ENCODE assay signal across 1 cellular context in the genomic region with DNA sequence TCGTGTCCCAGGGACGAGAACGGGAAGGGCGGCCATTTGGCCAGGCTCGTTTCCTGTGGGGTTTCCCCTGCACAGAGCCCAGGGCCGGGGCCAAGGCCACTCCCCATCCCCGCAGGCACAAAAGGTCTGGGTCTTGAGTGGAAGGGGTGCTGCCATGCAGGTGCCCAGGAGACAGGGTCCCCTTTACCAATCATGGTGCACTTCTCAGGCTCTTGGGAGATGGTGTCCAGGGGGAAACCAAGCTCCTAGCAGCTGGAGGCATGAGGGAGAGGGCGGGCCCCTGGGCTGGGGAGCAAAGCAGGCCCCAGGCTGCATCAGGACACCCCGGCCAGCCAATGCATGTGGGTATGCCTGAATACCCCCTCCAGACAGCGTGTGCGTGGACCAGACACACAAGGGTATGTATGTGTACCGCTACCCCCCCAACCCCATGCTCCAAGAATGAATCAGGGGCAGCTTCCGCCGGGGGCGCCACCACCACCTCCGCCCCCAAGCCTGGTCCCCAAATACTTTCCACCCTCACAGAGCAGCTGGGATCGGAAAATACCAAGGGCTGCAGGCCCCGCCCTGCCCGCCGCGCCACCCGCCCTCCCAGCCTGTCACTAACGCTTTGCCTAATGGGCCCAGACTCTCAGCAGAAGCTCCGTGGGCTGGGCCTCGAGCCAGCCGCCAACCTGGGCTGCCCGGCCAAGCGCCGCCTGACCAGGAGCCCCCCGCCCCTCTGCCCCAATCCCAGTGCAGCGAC.
TF ChIP-seq lines count a peak whose summit lies in the region.

No MANE protein-coding gene starts in this region.

TF ChIP-seq in K562, 482 proteins besides CTCF, POLR2A, EP300 and RAD21 (continued from another document and continues in another):
- TF ChIP-seq, protein P1, sequence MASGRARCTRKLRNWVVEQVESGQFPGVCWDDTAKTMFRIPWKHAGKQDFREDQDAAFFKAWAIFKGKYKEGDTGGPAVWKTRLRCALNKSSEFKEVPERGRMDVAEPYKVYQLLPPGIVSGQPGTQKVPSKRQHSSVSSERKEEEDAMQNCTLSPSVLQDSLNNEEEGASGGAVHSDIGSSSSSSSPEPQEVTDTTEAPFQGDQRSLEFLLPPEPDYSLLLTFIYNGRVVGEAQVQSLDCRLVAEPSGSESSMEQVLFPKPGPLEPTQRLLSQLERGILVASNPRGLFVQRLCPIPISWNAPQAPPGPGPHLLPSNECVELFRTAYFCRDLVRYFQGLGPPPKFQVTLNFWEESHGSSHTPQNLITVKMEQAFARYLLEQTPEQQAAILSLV (tag; IDR thresholded peaks at IDR 0.05), result no peak
- 0 out of 2 replicates have a peak, but pooled peaks have one; percentile 54 for TF ChIP-seq KLF6 (CRISPR knock-in tag; IDR thresholded peaks at IDR 0.05; ENCODE audit: borderline replicate concordance)
- TF ChIP-seq, protein P2, sequence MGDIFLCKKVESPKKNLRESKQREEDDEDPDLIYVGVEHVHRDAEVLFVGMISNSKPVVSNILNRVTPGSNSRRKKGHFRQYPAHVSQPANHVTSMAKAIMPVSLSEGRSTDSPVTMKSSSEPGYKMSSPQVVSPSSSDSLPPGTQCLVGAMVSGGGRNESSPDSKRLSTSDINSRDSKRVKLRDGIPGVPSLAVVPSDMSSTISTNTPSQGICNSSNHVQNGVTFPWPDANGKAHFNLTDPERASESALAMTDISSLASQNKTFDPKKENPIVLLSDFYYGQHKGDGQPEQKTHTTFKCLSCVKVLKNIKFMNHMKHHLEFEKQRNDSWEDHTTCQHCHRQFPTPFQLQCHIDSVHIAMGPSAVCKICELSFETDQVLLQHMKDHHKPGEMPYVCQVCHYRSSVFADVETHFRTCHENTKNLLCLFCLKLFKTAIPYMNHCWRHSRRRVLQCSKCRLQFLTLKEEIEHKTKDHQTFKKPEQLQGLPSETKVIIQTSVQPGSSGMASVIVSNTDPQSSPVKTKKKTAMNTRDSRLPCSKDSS (IDR thresholded peaks at IDR 0.05; ENCODE audit: low read depth, partially characterized antibody), result no peak
- TF ChIP-seq, protein P3, sequence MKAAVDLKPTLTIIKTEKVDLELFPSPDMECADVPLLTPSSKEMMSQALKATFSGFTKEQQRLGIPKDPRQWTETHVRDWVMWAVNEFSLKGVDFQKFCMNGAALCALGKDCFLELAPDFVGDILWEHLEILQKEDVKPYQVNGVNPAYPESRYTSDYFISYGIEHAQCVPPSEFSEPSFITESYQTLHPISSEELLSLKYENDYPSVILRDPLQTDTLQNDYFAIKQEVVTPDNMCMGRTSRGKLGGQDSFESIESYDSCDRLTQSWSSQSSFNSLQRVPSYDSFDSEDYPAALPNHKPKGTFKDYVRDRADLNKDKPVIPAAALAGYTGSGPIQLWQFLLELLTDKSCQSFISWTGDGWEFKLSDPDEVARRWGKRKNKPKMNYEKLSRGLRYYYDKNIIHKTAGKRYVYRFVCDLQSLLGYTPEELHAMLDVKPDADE (conservative IDR thresholded peaks at IDR 0.05; ENCODE audit: control insufficient read depth, low read depth, low read length), result no peak
- TF ChIP-seq, protein P4, sequence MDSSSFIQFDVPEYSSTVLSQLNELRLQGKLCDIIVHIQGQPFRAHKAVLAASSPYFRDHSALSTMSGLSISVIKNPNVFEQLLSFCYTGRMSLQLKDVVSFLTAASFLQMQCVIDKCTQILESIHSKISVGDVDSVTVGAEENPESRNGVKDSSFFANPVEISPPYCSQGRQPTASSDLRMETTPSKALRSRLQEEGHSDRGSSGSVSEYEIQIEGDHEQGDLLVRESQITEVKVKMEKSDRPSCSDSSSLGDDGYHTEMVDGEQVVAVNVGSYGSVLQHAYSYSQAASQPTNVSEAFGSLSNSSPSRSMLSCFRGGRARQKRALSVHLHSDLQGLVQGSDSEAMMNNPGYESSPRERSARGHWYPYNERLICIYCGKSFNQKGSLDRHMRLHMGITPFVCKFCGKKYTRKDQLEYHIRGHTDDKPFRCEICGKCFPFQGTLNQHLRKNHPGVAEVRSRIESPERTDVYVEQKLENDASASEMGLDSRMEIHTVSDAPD (CRISPR knock-in tag; IDR thresholded peaks at IDR 0.05), result no peak
- peak; percentile 95 for TF ChIP-seq NFRKB (IDR thresholded peaks at IDR 0.05; ENCODE audit: low read depth)
- TF ChIP-seq, protein P5, sequence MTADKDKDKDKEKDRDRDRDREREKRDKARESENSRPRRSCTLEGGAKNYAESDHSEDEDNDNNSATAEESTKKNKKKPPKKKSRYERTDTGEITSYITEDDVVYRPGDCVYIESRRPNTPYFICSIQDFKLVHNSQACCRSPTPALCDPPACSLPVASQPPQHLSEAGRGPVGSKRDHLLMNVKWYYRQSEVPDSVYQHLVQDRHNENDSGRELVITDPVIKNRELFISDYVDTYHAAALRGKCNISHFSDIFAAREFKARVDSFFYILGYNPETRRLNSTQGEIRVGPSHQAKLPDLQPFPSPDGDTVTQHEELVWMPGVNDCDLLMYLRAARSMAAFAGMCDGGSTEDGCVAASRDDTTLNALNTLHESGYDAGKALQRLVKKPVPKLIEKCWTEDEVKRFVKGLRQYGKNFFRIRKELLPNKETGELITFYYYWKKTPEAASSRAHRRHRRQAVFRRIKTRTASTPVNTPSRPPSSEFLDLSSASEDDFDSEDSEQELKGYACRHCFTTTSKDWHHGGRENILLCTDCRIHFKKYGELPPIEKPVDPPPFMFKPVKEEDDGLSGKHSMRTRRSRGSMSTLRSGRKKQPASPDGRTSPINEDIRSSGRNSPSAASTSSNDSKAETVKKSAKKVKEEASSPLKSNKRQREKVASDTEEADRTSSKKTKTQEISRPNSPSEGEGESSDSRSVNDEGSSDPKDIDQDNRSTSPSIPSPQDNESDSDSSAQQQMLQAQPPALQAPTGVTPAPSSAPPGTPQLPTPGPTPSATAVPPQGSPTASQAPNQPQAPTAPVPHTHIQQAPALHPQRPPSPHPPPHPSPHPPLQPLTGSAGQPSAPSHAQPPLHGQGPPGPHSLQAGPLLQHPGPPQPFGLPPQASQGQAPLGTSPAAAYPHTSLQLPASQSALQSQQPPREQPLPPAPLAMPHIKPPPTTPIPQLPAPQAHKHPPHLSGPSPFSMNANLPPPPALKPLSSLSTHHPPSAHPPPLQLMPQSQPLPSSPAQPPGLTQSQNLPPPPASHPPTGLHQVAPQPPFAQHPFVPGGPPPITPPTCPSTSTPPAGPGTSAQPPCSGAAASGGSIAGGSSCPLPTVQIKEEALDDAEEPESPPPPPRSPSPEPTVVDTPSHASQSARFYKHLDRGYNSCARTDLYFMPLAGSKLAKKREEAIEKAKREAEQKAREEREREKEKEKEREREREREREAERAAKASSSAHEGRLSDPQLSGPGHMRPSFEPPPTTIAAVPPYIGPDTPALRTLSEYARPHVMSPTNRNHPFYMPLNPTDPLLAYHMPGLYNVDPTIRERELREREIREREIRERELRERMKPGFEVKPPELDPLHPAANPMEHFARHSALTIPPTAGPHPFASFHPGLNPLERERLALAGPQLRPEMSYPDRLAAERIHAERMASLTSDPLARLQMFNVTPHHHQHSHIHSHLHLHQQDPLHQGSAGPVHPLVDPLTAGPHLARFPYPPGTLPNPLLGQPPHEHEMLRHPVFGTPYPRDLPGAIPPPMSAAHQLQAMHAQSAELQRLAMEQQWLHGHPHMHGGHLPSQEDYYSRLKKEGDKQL (CRISPR knock-in tag; IDR thresholded peaks at IDR 0.05; ENCODE audit: borderline replicate concordance), result no peak
- TF ChIP-seq, protein P6, sequence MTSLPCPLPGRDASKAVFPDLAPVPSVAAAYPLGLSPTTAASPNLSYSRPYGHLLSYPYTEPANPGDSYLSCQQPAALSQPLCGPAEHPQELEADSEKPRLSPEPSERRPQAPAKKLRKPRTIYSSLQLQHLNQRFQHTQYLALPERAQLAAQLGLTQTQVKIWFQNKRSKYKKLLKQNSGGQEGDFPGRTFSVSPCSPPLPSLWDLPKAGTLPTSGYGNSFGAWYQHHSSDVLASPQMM (CRISPR knock-in tag; IDR thresholded peaks at IDR 0.05), result no peak
- TF ChIP-seq, protein P7, sequence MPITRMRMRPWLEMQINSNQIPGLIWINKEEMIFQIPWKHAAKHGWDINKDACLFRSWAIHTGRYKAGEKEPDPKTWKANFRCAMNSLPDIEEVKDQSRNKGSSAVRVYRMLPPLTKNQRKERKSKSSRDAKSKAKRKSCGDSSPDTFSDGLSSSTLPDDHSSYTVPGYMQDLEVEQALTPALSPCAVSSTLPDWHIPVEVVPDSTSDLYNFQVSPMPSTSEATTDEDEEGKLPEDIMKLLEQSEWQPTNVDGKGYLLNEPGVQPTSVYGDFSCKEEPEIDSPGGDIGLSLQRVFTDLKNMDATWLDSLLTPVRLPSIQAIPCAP (CRISPR knock-in tag; IDR thresholded peaks at IDR 0.05; ENCODE audit: borderline replicate concordance), result no peak
- TF ChIP-seq TEAD1 (CRISPR knock-in tag; IDR thresholded peaks at IDR 0.05), result no peak
- TF ChIP-seq SRSF3 (IDR thresholded peaks at IDR 0.05; ENCODE audit: insufficient read depth, low read length), result no peak
- peak; percentile 62 for TF ChIP-seq TAF9B (IDR thresholded peaks at IDR 0.05; ENCODE audit: partially characterized antibody)
- TF ChIP-seq MAFF (IDR thresholded peaks at IDR 0.05; ENCODE audit: low read length), result no peak
- TF ChIP-seq, protein P8, sequence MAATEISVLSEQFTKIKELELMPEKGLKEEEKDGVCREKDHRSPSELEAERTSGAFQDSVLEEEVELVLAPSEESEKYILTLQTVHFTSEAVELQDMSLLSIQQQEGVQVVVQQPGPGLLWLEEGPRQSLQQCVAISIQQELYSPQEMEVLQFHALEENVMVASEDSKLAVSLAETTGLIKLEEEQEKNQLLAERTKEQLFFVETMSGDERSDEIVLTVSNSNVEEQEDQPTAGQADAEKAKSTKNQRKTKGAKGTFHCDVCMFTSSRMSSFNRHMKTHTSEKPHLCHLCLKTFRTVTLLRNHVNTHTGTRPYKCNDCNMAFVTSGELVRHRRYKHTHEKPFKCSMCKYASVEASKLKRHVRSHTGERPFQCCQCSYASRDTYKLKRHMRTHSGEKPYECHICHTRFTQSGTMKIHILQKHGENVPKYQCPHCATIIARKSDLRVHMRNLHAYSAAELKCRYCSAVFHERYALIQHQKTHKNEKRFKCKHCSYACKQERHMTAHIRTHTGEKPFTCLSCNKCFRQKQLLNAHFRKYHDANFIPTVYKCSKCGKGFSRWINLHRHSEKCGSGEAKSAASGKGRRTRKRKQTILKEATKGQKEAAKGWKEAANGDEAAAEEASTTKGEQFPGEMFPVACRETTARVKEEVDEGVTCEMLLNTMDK (IDR thresholded peaks at IDR 0.05; ENCODE audit: borderline replicate concordance, insufficient read depth, low read depth, low read length, poor library complexity, severe bottlenecking), result no peak
- peak in 1 of 2 experiments; percentile 20; a peak in 1 of 4 replicates for TF ChIP-seq TRIM24 (IDR thresholded peaks at IDR 0.05)
- no peak for TF ChIP-seq ERF (CRISPR knock-in tag; IDR thresholded peaks at IDR 0.05)
- TF ChIP-seq, protein P9, sequence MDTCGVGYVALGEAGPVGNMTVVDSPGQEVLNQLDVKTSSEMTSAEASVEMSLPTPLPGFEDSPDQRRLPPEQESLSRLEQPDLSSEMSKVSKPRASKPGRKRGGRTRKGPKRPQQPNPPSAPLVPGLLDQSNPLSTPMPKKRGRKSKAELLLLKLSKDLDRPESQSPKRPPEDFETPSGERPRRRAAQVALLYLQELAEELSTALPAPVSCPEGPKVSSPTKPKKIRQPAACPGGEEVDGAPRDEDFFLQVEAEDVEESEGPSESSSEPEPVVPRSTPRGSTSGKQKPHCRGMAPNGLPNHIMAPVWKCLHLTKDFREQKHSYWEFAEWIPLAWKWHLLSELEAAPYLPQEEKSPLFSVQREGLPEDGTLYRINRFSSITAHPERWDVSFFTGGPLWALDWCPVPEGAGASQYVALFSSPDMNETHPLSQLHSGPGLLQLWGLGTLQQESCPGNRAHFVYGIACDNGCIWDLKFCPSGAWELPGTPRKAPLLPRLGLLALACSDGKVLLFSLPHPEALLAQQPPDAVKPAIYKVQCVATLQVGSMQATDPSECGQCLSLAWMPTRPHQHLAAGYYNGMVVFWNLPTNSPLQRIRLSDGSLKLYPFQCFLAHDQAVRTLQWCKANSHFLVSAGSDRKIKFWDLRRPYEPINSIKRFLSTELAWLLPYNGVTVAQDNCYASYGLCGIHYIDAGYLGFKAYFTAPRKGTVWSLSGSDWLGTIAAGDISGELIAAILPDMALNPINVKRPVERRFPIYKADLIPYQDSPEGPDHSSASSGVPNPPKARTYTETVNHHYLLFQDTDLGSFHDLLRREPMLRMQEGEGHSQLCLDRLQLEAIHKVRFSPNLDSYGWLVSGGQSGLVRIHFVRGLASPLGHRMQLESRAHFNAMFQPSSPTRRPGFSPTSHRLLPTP (IDR thresholded peaks at IDR 0.05; ENCODE audit: borderline replicate concordance, extremely low read depth, insufficient read length), result no peak
- no peak for TF ChIP-seq ZNF23 (CRISPR knock-in tag; IDR thresholded peaks at IDR 0.05)
- TF ChIP-seq RBM14 (IDR thresholded peaks at IDR 0.05; ENCODE audit: borderline replicate concordance, insufficient read depth, low read depth, low read length), result peak; percentile 67; the same call in 1 of the 2 replicates
- no peak for TF ChIP-seq CSDE1 (IDR thresholded peaks at IDR 0.05)
- no peak for TF ChIP-seq FOXM1 (IDR thresholded peaks at IDR 0.05; ENCODE audit: low read depth)
- TF ChIP-seq FOXM1 (CRISPR knock-in tag; IDR thresholded peaks at IDR 0.05; ENCODE audit: low read depth), result no peak
- TF ChIP-seq, protein P10, sequence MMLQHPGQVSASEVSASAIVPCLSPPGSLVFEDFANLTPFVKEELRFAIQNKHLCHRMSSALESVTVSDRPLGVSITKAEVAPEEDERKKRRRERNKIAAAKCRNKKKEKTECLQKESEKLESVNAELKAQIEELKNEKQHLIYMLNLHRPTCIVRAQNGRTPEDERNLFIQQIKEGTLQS (IDR thresholded peaks at IDR 0.05), result no peak
- TF ChIP-seq, protein P10 (CRISPR knock-in tag; conservative IDR thresholded peaks at IDR 0.05), result no peak
- TF ChIP-seq, protein P11, sequence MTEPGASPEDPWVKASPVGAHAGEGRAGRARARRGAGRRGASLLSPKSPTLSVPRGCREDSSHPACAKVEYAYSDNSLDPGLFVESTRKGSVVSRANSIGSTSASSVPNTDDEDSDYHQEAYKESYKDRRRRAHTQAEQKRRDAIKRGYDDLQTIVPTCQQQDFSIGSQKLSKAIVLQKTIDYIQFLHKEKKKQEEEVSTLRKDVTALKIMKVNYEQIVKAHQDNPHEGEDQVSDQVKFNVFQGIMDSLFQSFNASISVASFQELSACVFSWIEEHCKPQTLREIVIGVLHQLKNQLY (CRISPR knock-in tag; conservative IDR thresholded peaks at IDR 0.05), result no peak
- TF ChIP-seq DACH1 (IDR thresholded peaks at IDR 0.05; ENCODE audit: partially characterized antibody), result no peak
- no peak for TF ChIP-seq POLR3G (IDR thresholded peaks at IDR 0.05; ENCODE audit: extremely low read depth, insufficient read length, insufficient replicate concordance)
- TF ChIP-seq SNIP1 (IDR thresholded peaks at IDR 0.05; ENCODE audit: low read depth), result no peak
- no peak for TF ChIP-seq JUND (IDR thresholded peaks at IDR 0.05; ENCODE audit: borderline replicate concordance, low read depth, low read length)
- TF ChIP-seq JUND (tag; IDR thresholded peaks at IDR 0.05; ENCODE audit: borderline replicate concordance, low read depth, low read length), result no peak; the same call in 2 of the 3 replicates
- no peak for TF ChIP-seq ARNT (IDR thresholded peaks at IDR 0.05)
- TF ChIP-seq ZEB2 (IDR thresholded peaks at IDR 0.05), result no peak
- no peak for TF ChIP-seq TOE1 (IDR thresholded peaks at IDR 0.05; ENCODE audit: borderline replicate concordance)
- TF ChIP-seq TOE1 (CRISPR knock-in tag; IDR thresholded peaks at IDR 0.05; ENCODE audit: borderline replicate concordance, low read depth), result no peak
